In the genomic region with DNA sequence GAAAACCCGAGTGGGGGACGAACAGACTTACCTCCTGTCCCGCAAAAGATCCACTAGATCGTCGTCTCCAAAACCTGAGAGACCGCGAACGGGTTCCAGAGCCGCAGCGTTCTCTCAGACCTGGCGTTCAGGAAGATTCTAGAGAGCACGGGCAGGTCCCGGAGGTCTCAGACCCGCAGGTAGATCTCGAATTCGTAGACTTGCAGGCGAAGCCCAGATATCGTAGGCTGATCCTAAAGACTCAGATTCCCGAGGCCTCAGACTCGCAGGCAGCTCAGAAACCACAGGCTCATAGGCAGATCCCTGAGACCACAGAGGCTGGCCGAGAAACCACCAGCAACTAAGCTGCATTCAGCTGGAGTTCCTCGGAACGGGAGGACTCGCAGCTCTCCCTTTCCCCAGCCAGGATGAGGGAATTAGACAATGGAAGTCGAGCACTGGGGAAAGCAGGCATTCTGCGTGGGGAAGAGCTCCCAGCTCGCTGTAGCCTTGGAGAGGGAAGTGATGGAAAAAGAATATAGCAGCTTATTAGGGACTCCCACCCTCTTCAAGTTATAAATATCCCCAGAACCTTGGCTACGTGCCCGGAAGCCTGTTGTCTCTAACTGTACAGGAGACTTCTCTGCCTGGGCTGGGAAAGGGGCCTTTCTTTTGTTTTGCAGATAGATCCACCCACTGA, we compare ENCODE assay signal across 8 cellular contexts. TPM values are rescaled to one million over a fixed set of nuclear protein-coding genes. Genes with fewer than 3 reads are reported as not detected.
DNase-seq lines count a peak whose midpoint lies in the region; ATAC-seq and TF ChIP-seq lines count a peak whose summit lies in the region.

A gene (minus strand): TSS at position 502 of the 679 bp plus-strand sequence. CDS start 1,831 bp downstream, outside the sequence.

- ATAC-seq in activated naive CD8-positive, alpha-beta T cell treated with anti-CD3 and anti-CD28 coated beads, Interleukin-2, amount 10 ng/mL, durations not matched to agents 7 days and 5 days (ENCODE audit: low read depth) = no peak
- ATAC-seq in GM18502 (IDR thresholded peaks at IDR 0.05; ENCODE audit: poor library complexity, unreplicated experiment) = no peak

- in situ Hi-C loops in Caki2 (cut with HindIII; ENCODE audit: low pct_unique_long_range_greater_than_20kb, low sequenced_read_pairs) = no loop called here

- no peaks in the 10 kb centered on the region for H3K27me3 ChIP-seq in neuron (ENCODE audit: insufficient read depth, low read length)
- H3K27me3 ChIP-seq in uterus = no peaks in the 10 kb centered on the region

- peak within 1 kb of the TSS; percentile 64 for H2AFZ ChIP-seq in neuron (ENCODE audit: low read depth, low read length)

- H3K4me3 Mint-ChIP-seq in activated naive CD8-positive, alpha-beta T cell treated with anti-CD3 and anti-CD28 coated beads, Interleukin-2, amount 10 ng/mL, durations not matched to agents 7 days and 5 days = peak within 1 kb of the TSS; percentile 97

- peak within 1 kb of the TSS; percentile 98 for H3K27ac Mint-ChIP-seq in activated naive CD8-positive, alpha-beta T cell treated with anti-CD3 and anti-CD28 coated beads, Interleukin-2, amount 10 ng/mL, durations not matched to agents 7 days and 5 days

- peak in 1 of 2 donors; percentile 32 for TF ChIP-seq POLR2A in uterus (IDR thresholded peaks at IDR 0.05)

- no peak for TF ChIP-seq CTCF in uterus (IDR thresholded peaks at IDR 0.05)

- intact Hi-C loops in uterus (cut with DNase I; ENCODE audit: low total_unique reads) = loop anchor here (2.0 kb wide), 1 partner anchor 25 kb away; a partner anchor contains a TSS

- peak within 1 kb of the TSS; percentile 87 for H3K4me3 ChIP-seq in neuron (ENCODE audit: low read length)
- peak within 1 kb of the TSS; percentile 85 to 90 for H3K4me3 ChIP-seq in uterus

- no peaks in the 10 kb centered on the region for H3K27me3 Mint-ChIP-seq in activated naive CD8-positive, alpha-beta T cell treated with anti-CD3 and anti-CD28 coated beads, Interleukin-2, amount 10 ng/mL, durations not matched to agents 7 days and 5 days

- H3K9me3 ChIP-seq in neuron (ENCODE audit: low read length) (peaks cover 18% of the 10 kb centered on the region), uterus (no peaks in the 10 kb centered on the region)

- H3K27ac ChIP-seq in uterus = peak within 1 kb of the TSS; percentile 98

- H3K36me3 ChIP-seq in neuron (ENCODE audit: insufficient read depth, low read length) (peaks cover 18% of the 10 kb centered on the region), uterus (no peaks in the 10 kb centered on the region)

- DNase-seq in Caki2 (ENCODE audit: low read depth) = peak; percentile 80
- peak; percentile 85 for DNase-seq in LHCN-M2 (ENCODE audit: low read depth)
- peak; percentile 89 for DNase-seq in RPMI7951 (ENCODE audit: low read depth)
- no peak for DNase-seq in activated naive CD8-positive, alpha-beta T cell treated with anti-CD3 and anti-CD28 coated beads, Interleukin-2, amount 10 ng/mL, durations not matched to agents 7 days and 5 days
- DNase-seq in glomerular visceral epithelial cell (ENCODE audit: extremely low spot score) = peak; percentile 80
- DNase-seq in uterus = peak; percentile 79 to 92

- POLR2A ChIA-PET in activated naive CD8-positive, alpha-beta T cell treated with anti-CD3 and anti-CD28 coated beads, Interleukin-2, amount 10 ng/mL, durations not matched to agents 7 days and 5 days (lab: Charles Lee) = interaction anchor here (6.2 kb wide), 1 partner anchor 24 kb away, joined by 97 read pairs; a partner anchor contains a TSS

- H3K4me1 Mint-ChIP-seq in activated naive CD8-positive, alpha-beta T cell treated with anti-CD3 and anti-CD28 coated beads, Interleukin-2, amount 10 ng/mL, durations not matched to agents 7 days and 5 days = peaks cover 23% of the 10 kb centered on the region

- peaks cover 4% of the 10 kb centered on the region for H3K9me3 Mint-ChIP-seq in activated naive CD8-positive, alpha-beta T cell treated with anti-CD3 and anti-CD28 coated beads, Interleukin-2, amount 10 ng/mL, durations not matched to agents 7 days and 5 days

- H3K4me1 ChIP-seq in neuron (ENCODE audit: insufficient read depth, low read length) = peaks cover 44% of the 10 kb centered on the region
- peaks cover 4 to 8% of the 10 kb centered on the region in 2 donors for H3K4me1 ChIP-seq in uterus

- peaks cover 27% of the 10 kb centered on the region for H3K36me3 Mint-ChIP-seq in activated naive CD8-positive, alpha-beta T cell treated with anti-CD3 and anti-CD28 coated beads, Interleukin-2, amount 10 ng/mL, durations not matched to agents 7 days and 5 days

RNA-seq across cellular contexts. Expression of the gene that starts here (rescaled TPM):
- 11.6 and 16.4 TPM in 2 replicates for total RNA-seq in Caki2 (2014; rRNA removed; shearing (Covaris generic); ENCODE audit: low replicate concordance)
- total RNA-seq in LHCN-M2 (2014; rRNA removed) (10.8 and 13.4 TPM in 2 replicates), uterus (10 to 100 TPM; 12.1 to 88.8 (median 21.6) TPM)
- polyA plus RNA-seq in LHCN-M2 (2012) = 5.6 TPM
- 15.7 and 21.1 TPM in 2 replicates for total RNA-seq in RPMI7951 (2014; rRNA removed; shearing (Covaris generic))
- total RNA-seq in activated naive CD8-positive, alpha-beta T cell treated with anti-CD3 and anti-CD28 coated beads, Interleukin-2, amount 10 ng/mL, durations not matched to agents 7 days and 5 days = 1 to 10 TPM; 8.1 to 8.2 TPM
